Comparison of ENCODE assay signal across 15 cellular contexts in genomic region chr2:69200107-69200520, GRCh38.
DNase-seq lines count a peak whose midpoint lies in the region; ATAC-seq and TF ChIP-seq lines count a peak whose summit lies in the region.
"Had no signal": no experiment of that assay in that cellular context is flagged by ENCODE, and none has a peak within 500 bp of the region (broad histone marks: within the 10 kb centered on the region; RNA-seq: fewer than 3 reads in every experiment).

No MANE protein-coding gene starts in this region.

- H3K27me3 Mint-ChIP-seq in activated CD4-positive, alpha-beta T cell treated with anti-CD3 and anti-CD28 coated beads, Interleukin-2, amount 10 ng/mL, durations not matched to agents 7 days and 5 days: peaks cover 6% of the 10 kb centered on the region

- H3K4me3 ChIP-seq in fibroblast of lung (replicated peaks in 1 of 4; ENCODE audit: control extremely low read depth in 1 of 4, insufficient read depth in 1 of 4, low read depth in 3 of 4, low read length in 4 of 4) (no peak overlapping the region), uterus (no peak overlapping the region), ascending aorta (no peak overlapping the region)
- H3K4me3 ChIP-seq: HAP-1 had no signal

- no peak overlapping the region for H3K4me2 ChIP-seq in fibroblast of lung (ENCODE audit: extremely low read depth, insufficient read depth, low read length)
- H3K4me2 ChIP-seq: SK-N-SH had no signal

- no peak for ATAC-seq in HG02678 (IDR thresholded peaks at IDR 0.05; ENCODE audit: unreplicated experiment)
- ATAC-seq: foreskin keratinocyte; stimulated activated naive CD8-positive, alpha-beta T cell treated with anti-CD3 and anti-CD28 coated beads, Interleukin-15, Interleukin-2, amounts not matched to agents 100 U/mL and 50 U/mL, for 24 hours had no signal

- no peak overlapping the region for H3K4me3 Mint-ChIP-seq in activated CD4-positive, alpha-beta T cell treated with anti-CD3 and anti-CD28 coated beads, Interleukin-2, amount 10 ng/mL, durations not matched to agents 7 days and 5 days
- H3K4me3 Mint-ChIP-seq: activated naive CD4-positive, alpha-beta T cell treated with anti-CD3 and anti-CD28 coated beads for 36 hours had no signal

- no peak for TF ChIP-seq POLR2A in uterus (IDR thresholded peaks at IDR 0.05)

- CTCF ChIA-PET in activated CD4-positive, alpha-beta T cell treated with anti-CD3 and anti-CD28 coated beads, Interleukin-2, amount 10 ng/mL, durations not matched to agents 7 days and 5 days (lab: Charles Lee): no interaction called here

- H4K20me1 ChIP-seq in fibroblast of lung (ENCODE audit: control insufficient read depth, extremely low read depth, insufficient read depth, low read length): no peaks in the 10 kb centered on the region

- H3K27me3 ChIP-seq in fibroblast of lung (ENCODE audit: control insufficient read depth, insufficient read depth, low read length) (no peaks in the 10 kb centered on the region), uterus (no peaks in the 10 kb centered on the region), ascending aorta (no peaks in the 10 kb centered on the region)
- H3K27me3 ChIP-seq: foreskin keratinocyte had no signal

- H3K36me3 ChIP-seq in fibroblast of lung (ENCODE audit: control insufficient read depth, insufficient read depth, low read length): peaks cover 2% of the 10 kb centered on the region
- no peaks in the 10 kb centered on the region for H3K36me3 ChIP-seq in uterus
- peaks cover 7 to 10% of the 10 kb centered on the region in 2 donors for H3K36me3 ChIP-seq in ascending aorta
- H3K36me3 ChIP-seq: HAP-1 had no signal

- no peaks in the 10 kb centered on the region for H3K79me2 ChIP-seq in fibroblast of lung (ENCODE audit: control insufficient read depth, insufficient read depth, low read length)

- H3K27ac ChIP-seq in fibroblast of lung (ENCODE audit: insufficient read depth, low read length) (peak overlapping the region; percentile 58), uterus (peak overlapping the region; percentile 72 to 86), ascending aorta (peak overlapping the region in 1 of 2 donors; percentile 1)
- H3K27ac ChIP-seq: foreskin keratinocyte, VCaP had no signal

- no peaks in the 10 kb centered on the region for H3K36me3 Mint-ChIP-seq in activated CD4-positive, alpha-beta T cell treated with anti-CD3 and anti-CD28 coated beads, Interleukin-2, amount 10 ng/mL, durations not matched to agents 7 days and 5 days (ENCODE audit: low read depth)

- intact Hi-C loops in uterus (cut with DNase I; ENCODE audit: low total_unique reads): no loop called here
- intact Hi-C loops in ascending aorta (cut with DNase I): no loop called here

- H2AFZ ChIP-seq in fibroblast of lung (ENCODE audit: low read length): no peak overlapping the region

- H3K4me1 ChIP-seq in fibroblast of lung (ENCODE audit: control insufficient read depth, extremely low read depth, insufficient read depth, low read length) (peaks cover 16% of the 10 kb centered on the region), uterus (peaks cover 12% of the 10 kb centered on the region in 2 donors), ascending aorta (peaks cover 0 to 22% of the 10 kb centered on the region in 2 donors)
- H3K4me1 ChIP-seq: foreskin keratinocyte, HAP-1 had no signal

- no peaks in the 10 kb centered on the region for H3K9me3 ChIP-seq in fibroblast of lung (ENCODE audit: control insufficient read depth, insufficient read depth, low read depth, low read length)
- H3K9me3 ChIP-seq in uterus: no peaks in the 10 kb centered on the region
- H3K9me3 ChIP-seq in ascending aorta: no peaks in the 10 kb centered on the region
- H3K9me3 ChIP-seq: HAP-1, SK-N-SH had no signal

- H3K4me1 Mint-ChIP-seq in activated CD4-positive, alpha-beta T cell treated with anti-CD3 and anti-CD28 coated beads, Interleukin-2, amount 10 ng/mL, durations not matched to agents 7 days and 5 days: no peaks in the 10 kb centered on the region

- no peak overlapping the region for H3K9ac ChIP-seq in fibroblast of lung (ENCODE audit: insufficient read depth, low read length)
- H3K9ac ChIP-seq: SK-N-SH had no signal

- DNase-seq in MV-4-11 (lab: John Stamatoyannopoulos, UW) (peak; percentile 45), fibroblast of lung (ENCODE audit: low read depth in 2 of 2) (peak in 1 of 2 donors; percentile 95), non-pigmented ciliary epithelial cell (ENCODE audit: low read depth) (peak; percentile 54), uterus (peak in 1 of 2 donors; percentile 71), ascending aorta (ENCODE audit: low spot score in 2 of 2) (no peak)
- no peak for DNase-seq in activated CD4-positive, alpha-beta T cell treated with anti-CD3 and anti-CD28 coated beads, Interleukin-2, amount 10 ng/mL, durations not matched to agents 7 days and 5 days
- DNase-seq: activated naive CD4-positive, alpha-beta T cell treated with anti-CD3 and anti-CD28 coated beads for 36 hours; foreskin keratinocyte; MM.1S; NCI-H226; SK-N-SH; stimulated activated naive CD8-positive, alpha-beta T cell treated with anti-CD3 and anti-CD28 coated beads, Interleukin-15, Interleukin-2, amounts not matched to agents 100 U/mL and 50 U/mL, for 24 hours had no signal

- TF ChIP-seq CTCF in fibroblast of lung (conservative IDR thresholded peaks at IDR 0.05 in 1 of 2, IDR thresholded peaks at IDR 0.05 in 1 of 2; ENCODE audit: low read depth in 1 of 2, low read length in 2 of 2): no peak
- TF ChIP-seq CTCF in uterus (IDR thresholded peaks at IDR 0.05): no peak
- no peak for TF ChIP-seq CTCF in ascending aorta (IDR thresholded peaks at IDR 0.05)

- POLR2A ChIA-PET in activated CD4-positive, alpha-beta T cell treated with anti-CD3 and anti-CD28 coated beads, Interleukin-2, amount 10 ng/mL, durations not matched to agents 7 days and 5 days (lab: Charles Lee): no interaction called here

- no peak overlapping the region for H3K27ac Mint-ChIP-seq in activated CD4-positive, alpha-beta T cell treated with anti-CD3 and anti-CD28 coated beads, Interleukin-2, amount 10 ng/mL, durations not matched to agents 7 days and 5 days
- H3K27ac Mint-ChIP-seq: activated naive CD4-positive, alpha-beta T cell treated with anti-CD3 and anti-CD28 coated beads for 36 hours had no signal

- no peaks in the 10 kb centered on the region for H3K9me3 Mint-ChIP-seq in activated CD4-positive, alpha-beta T cell treated with anti-CD3 and anti-CD28 coated beads, Interleukin-2, amount 10 ng/mL, durations not matched to agents 7 days and 5 days
- H3K9me3 Mint-ChIP-seq: activated naive CD4-positive, alpha-beta T cell treated with anti-CD3 and anti-CD28 coated beads for 36 hours had no signal

Comparison
In these comparisons a context has a peak if more than half of its experiments do, and no peak if none do; other contexts are left out.
1. DNase-seq: peak in MV-4-11 (single experiment) and non-pigmented ciliary epithelial cell (single experiment); none in ascending aorta (0 of 2) and activated CD4-positive, alpha-beta T cell treated with anti-CD3 and anti-CD28 coated beads, Interleukin-2, amount 10 ng/mL, durations not matched to agents 7 days and 5 days (single experiment).